Comparison of ENCODE assay signal across 15 cellular contexts in genomic region chr3:36524560-36524959, GRCh38.
"Had no signal": no experiment of that assay in that cellular context is flagged by ENCODE, and none has a peak within 500 bp of the region (broad histone marks: within the 10 kb centered on the region; RNA-seq: fewer than 3 reads in every experiment).

No MANE protein-coding gene starts in this region.

- H3K4me3 ChIP-seq: body of pancreas, dorsolateral prefrontal cortex, lower lobe of right lung, spleen had no signal

- H3K4me1 ChIP-seq: body of pancreas, lower lobe of right lung, parathyroid adenoma, spleen had no signal

- H3K27me3 Mint-ChIP-seq: stimulated activated naive B cell treated with anti-CD40 and anti-IgM and Interleukin-4, amounts not matched to agents 10 μg/mL and 1 μg/mL and 100 μg/mL, for 72 hours had no signal

- H2AFZ ChIP-seq: parathyroid adenoma had no signal

- DNase-seq: activated CD4-positive, alpha-beta T cell treated with anti-CD3 and anti-CD28 coated beads for 1 hour; activated gamma-delta T cell treated with Interleukin-2 at 50 U/mL for 16 hours; body of pancreas; dorsolateral prefrontal cortex; foreskin keratinocyte; lower lobe of right lung; spleen; stimulated activated naive B cell treated with anti-CD40 and anti-IgM and Interleukin-4, amounts not matched to agents 10 μg/mL and 1 μg/mL and 100 μg/mL, for 72 hours; WERI-Rb-1 had no signal

- H3K9me3 Mint-ChIP-seq: nephron; stimulated activated naive B cell treated with anti-CD40 and anti-IgM and Interleukin-4, amounts not matched to agents 10 μg/mL and 1 μg/mL and 100 μg/mL, for 72 hours had no signal

- H3K27ac Mint-ChIP-seq: activated naive CD8-positive, alpha-beta T cell; stimulated activated naive B cell treated with anti-CD40 and anti-IgM and Interleukin-4, amounts not matched to agents 10 μg/mL and 1 μg/mL and 100 μg/mL, for 72 hours had no signal

- H3K9me3 ChIP-seq: body of pancreas, lower lobe of right lung, spleen had no signal

- FAIRE-seq: colon, keratinocyte had no signal

- H3K36me3 Mint-ChIP-seq: activated naive CD8-positive, alpha-beta T cell; stimulated activated naive B cell treated with anti-CD40 and anti-IgM and Interleukin-4, amounts not matched to agents 10 μg/mL and 1 μg/mL and 100 μg/mL, for 72 hours had no signal

- H3K9ac ChIP-seq: parathyroid adenoma had no signal

- H3K27me3 ChIP-seq: body of pancreas, foreskin keratinocyte, spleen had no signal

- H3K36me3 ChIP-seq: lower lobe of right lung, spleen, WERI-Rb-1 had no signal

- ATAC-seq: body of pancreas; lower lobe of right lung; sciatic nerve; stimulated activated naive B cell treated with anti-CD40 and anti-IgM and Interleukin-4, amounts not matched to agents 10 μg/mL and 1 μg/mL and 100 μg/mL, for 72 hours had no signal

- H3K4me3 Mint-ChIP-seq: activated naive CD8-positive, alpha-beta T cell; nephron; stimulated activated naive B cell treated with anti-CD40 and anti-IgM and Interleukin-4, amounts not matched to agents 10 μg/mL and 1 μg/mL and 100 μg/mL, for 72 hours had no signal

- H3K27ac ChIP-seq: body of pancreas, dorsolateral prefrontal cortex, lower lobe of right lung, parathyroid adenoma, spleen, WERI-Rb-1 had no signal

- H3K79me2 ChIP-seq: parathyroid adenoma had no signal

- H3K4me1 Mint-ChIP-seq: stimulated activated naive B cell treated with anti-CD40 and anti-IgM and Interleukin-4, amounts not matched to agents 10 μg/mL and 1 μg/mL and 100 μg/mL, for 72 hours had no signal
